ENCODE assay signal across 12 cellular contexts in genomic region chr12:66166561-66166960, GRCh38.
"Had no signal": no experiment of that assay in that cellular context is flagged by ENCODE, and none has a peak within 500 bp of the region (broad histone marks: within the 10 kb centered on the region; RNA-seq: fewer than 3 reads in every experiment).

No MANE protein-coding gene starts in this region.

- ATAC-seq: activated CD8-positive, alpha-beta T cell treated with anti-CD3 and anti-CD28 coated beads for 36 hours; esophagus mucosa; stimulated activated memory B cell treated with anti-CD40 and anti-IgM and Interleukin-4, amounts not matched to agents 10 μg/mL and 1 μg/mL and 100 μg/mL, for 72 hours had no signal

- DNase-seq: activated CD8-positive, alpha-beta T cell treated with anti-CD3 and anti-CD28 coated beads for 36 hours; activated effector memory CD4-positive, alpha-beta T cell treated with Interleukin-2 at 50 U/mL for 16 hours; activated naive CD4-positive, alpha-beta T cell treated with anti-CD3 and anti-CD28 coated beads, Interleukin-2, amount 10 ng/mL, durations not matched to agents 7 days and 5 days; activated T-cell treated with anti-CD3 and anti-CD28 coated beads, Interleukin-2, amount 50 U/mL, for 24 hours; effector CD8-positive, alpha-beta T cell; sigmoid colon; stimulated activated CD4-positive, alpha-beta T cell treated with anti-CD3 and anti-CD28 coated beads, Interleukin-4, amount 100 ng/mL, for 24 hours; tibial artery had no signal

- H3K27ac Mint-ChIP-seq: activated CD8-positive, alpha-beta T cell treated with anti-CD3 and anti-CD28 coated beads for 36 hours; activated naive CD4-positive, alpha-beta T cell treated with anti-CD3 and anti-CD28 coated beads, Interleukin-2, amount 10 ng/mL, durations not matched to agents 7 days and 5 days; activated T-cell treated with anti-CD3 and anti-CD28 coated beads, Interleukin-2, amount 50 U/mL, for 24 hours; dendritic cell treated with granulocyte-macrophage colony-stimulating factor and Interleukin-4, amounts not matched to agents 40 ng/mL and 50 ng/mL, for 4 days; memory B cell; stimulated activated memory B cell treated with anti-CD40 and anti-IgM and Interleukin-4, amounts not matched to agents 10 μg/mL and 1 μg/mL and 100 μg/mL, for 72 hours had no signal

- H3K36me3 ChIP-seq: sigmoid colon, tibial artery had no signal

- H3K9me3 ChIP-seq: sigmoid colon had no signal

- H3K27me3 Mint-ChIP-seq: activated CD8-positive, alpha-beta T cell treated with anti-CD3 and anti-CD28 coated beads for 36 hours; activated naive CD4-positive, alpha-beta T cell treated with anti-CD3 and anti-CD28 coated beads, Interleukin-2, amount 10 ng/mL, durations not matched to agents 7 days and 5 days; activated T-cell treated with anti-CD3 and anti-CD28 coated beads, Interleukin-2, amount 50 U/mL, for 24 hours; dendritic cell treated with granulocyte-macrophage colony-stimulating factor and Interleukin-4, amounts not matched to agents 40 ng/mL and 50 ng/mL, for 4 days; memory B cell; stimulated activated memory B cell treated with anti-CD40 and anti-IgM and Interleukin-4, amounts not matched to agents 10 μg/mL and 1 μg/mL and 100 μg/mL, for 72 hours had no signal

- H3K4me3 ChIP-seq: sigmoid colon, tibial artery had no signal

- H3K27me3 ChIP-seq: sigmoid colon, tibial artery had no signal

- H3K4me3 Mint-ChIP-seq: activated CD8-positive, alpha-beta T cell treated with anti-CD3 and anti-CD28 coated beads for 36 hours; activated naive CD4-positive, alpha-beta T cell treated with anti-CD3 and anti-CD28 coated beads, Interleukin-2, amount 10 ng/mL, durations not matched to agents 7 days and 5 days; dendritic cell treated with granulocyte-macrophage colony-stimulating factor and Interleukin-4, amounts not matched to agents 40 ng/mL and 50 ng/mL, for 4 days; stimulated activated memory B cell treated with anti-CD40 and anti-IgM and Interleukin-4, amounts not matched to agents 10 μg/mL and 1 μg/mL and 100 μg/mL, for 72 hours had no signal

- H3K27ac ChIP-seq: sigmoid colon, tibial artery had no signal
